In genomic region chr17:6472517-6472916, GRCh38 we compare ENCODE assay signal across 21 cellular contexts. TPM values are rescaled to one million over a fixed set of nuclear protein-coding genes. Genes with fewer than 3 reads are reported as not detected.
"Had no signal": no experiment of that assay in that cellular context is flagged by ENCODE, and none has a peak within 500 bp of the region (broad histone marks: within the 10 kb centered on the region; RNA-seq: fewer than 3 reads in every experiment).

No MANE protein-coding gene starts in this region.

- H3K27ac Mint-ChIP-seq: activated B cell treated with CpG ODN at 0.5 μM for 24 hours; activated CD4-positive, alpha-beta T cell treated with anti-CD3 and anti-CD28 coated beads for 36 hours; activated naive CD8-positive, alpha-beta T cell treated with anti-CD3 and anti-CD28 coated beads for 36 hours; natural killer cell treated with Interleukin-12 subunit alpha and Interleukin-12 subunit beta and Interleukin-15 and Interleukin-18, amount 100 ng/mL, for 72 hours had no signal

- H2AFZ ChIP-seq: hepatocyte had no signal

- H3K27ac ChIP-seq: hepatocyte, left ventricle myocardium inferior, parathyroid adenoma, skin epidermis, thoracic aorta, vagina had no signal

- H3K4me3 Mint-ChIP-seq: activated B cell treated with CpG ODN at 0.5 μM for 24 hours; activated CD4-positive, alpha-beta T cell treated with anti-CD3 and anti-CD28 coated beads for 36 hours; activated naive CD8-positive, alpha-beta T cell treated with anti-CD3 and anti-CD28 coated beads for 36 hours; activated T-cell treated with anti-CD3 and anti-CD28 coated beads, Interleukin-2, amount 50 U/mL, for 4 hours; natural killer cell treated with Interleukin-12 subunit alpha and Interleukin-12 subunit beta and Interleukin-15 and Interleukin-18, amount 100 ng/mL, for 72 hours; stimulated activated naive B cell treated with anti-CD40 and anti-IgM and Interleukin-4, amounts not matched to agents 10 μg/mL and 1 μg/mL and 100 μg/mL, for 72 hours; type B pancreatic cell had no signal

- H3K4me1 Mint-ChIP-seq: activated CD4-positive, alpha-beta T cell treated with anti-CD3 and anti-CD28 coated beads for 36 hours had no signal

- H3K36me3 Mint-ChIP-seq: activated naive CD8-positive, alpha-beta T cell treated with anti-CD3 and anti-CD28 coated beads for 36 hours; natural killer cell treated with Interleukin-12 subunit alpha and Interleukin-12 subunit beta and Interleukin-15 and Interleukin-18, amount 100 ng/mL, for 72 hours; type B pancreatic cell had no signal

- H3K27me3 ChIP-seq: hepatocyte, vagina had no signal

- H3K9me3 ChIP-seq: thoracic aorta, vagina had no signal

- H3K9ac ChIP-seq: parathyroid adenoma had no signal

- H3K4me2 ChIP-seq: hepatocyte had no signal

- H3K9me3 Mint-ChIP-seq: activated B cell treated with CpG ODN at 0.5 μM for 24 hours; activated naive CD8-positive, alpha-beta T cell treated with anti-CD3 and anti-CD28 coated beads for 36 hours; activated T-cell treated with anti-CD3 and anti-CD28 coated beads, Interleukin-2, amount 50 U/mL, for 4 hours; natural killer cell treated with Interleukin-12 subunit alpha and Interleukin-12 subunit beta and Interleukin-15 and Interleukin-18, amount 100 ng/mL, for 72 hours; stimulated activated naive B cell treated with anti-CD40 and anti-IgM and Interleukin-4, amounts not matched to agents 10 μg/mL and 1 μg/mL and 100 μg/mL, for 72 hours; type B pancreatic cell had no signal

- FAIRE-seq: frontal cortex had no signal

- H3K79me2 ChIP-seq: hepatocyte, parathyroid adenoma had no signal

- H3K36me3 ChIP-seq: left ventricle myocardium inferior, thoracic aorta, vagina had no signal

- H3K4me1 ChIP-seq: left ventricle myocardium inferior, parathyroid adenoma had no signal

- H3K4me3 ChIP-seq: hepatocyte, left ventricle myocardium inferior, skin epidermis, thoracic aorta, vagina had no signal

RNA-seq across cellular contexts. Expression of gene PIMREG, which starts 28.3 kb away (rescaled TPM):
- total RNA-seq: thoracic aorta had no signal

RNA-seq across cellular contexts. Expression of gene AIPL1, which starts 37.6 kb away (rescaled TPM):
- total RNA-seq: activated B cell treated with CpG ODN at 0.5 μM for 24 hours; activated CD4-positive, alpha-beta T cell treated with anti-CD3 and anti-CD28 coated beads for 36 hours; activated CD8-positive, alpha-beta memory T cell treated with anti-CD3 and anti-CD28 coated beads for 36 hours; activated naive CD8-positive, alpha-beta T cell treated with anti-CD3 and anti-CD28 coated beads for 36 hours; activated T-cell treated with anti-CD3 and anti-CD28 coated beads, Interleukin-2, amount 50 U/mL, for 4 hours; astrocyte; dermis blood vessel endothelial cell; endothelial cell of umbilical vein; esophagus mucosa; frontal cortex; hepatocyte; left ventricle myocardium inferior; lung microvascular endothelial cell; natural killer cell treated with Interleukin-12 subunit alpha and Interleukin-12 subunit beta and Interleukin-15 and Interleukin-18, amount 100 ng/mL, for 72 hours; pulmonary artery endothelial cell; thoracic aorta; vagina had no signal
- polyA plus RNA-seq: endothelial cell of umbilical vein, hepatocyte had no signal
